ENCODE assay signal across 8 cellular contexts in the genomic region with DNA sequence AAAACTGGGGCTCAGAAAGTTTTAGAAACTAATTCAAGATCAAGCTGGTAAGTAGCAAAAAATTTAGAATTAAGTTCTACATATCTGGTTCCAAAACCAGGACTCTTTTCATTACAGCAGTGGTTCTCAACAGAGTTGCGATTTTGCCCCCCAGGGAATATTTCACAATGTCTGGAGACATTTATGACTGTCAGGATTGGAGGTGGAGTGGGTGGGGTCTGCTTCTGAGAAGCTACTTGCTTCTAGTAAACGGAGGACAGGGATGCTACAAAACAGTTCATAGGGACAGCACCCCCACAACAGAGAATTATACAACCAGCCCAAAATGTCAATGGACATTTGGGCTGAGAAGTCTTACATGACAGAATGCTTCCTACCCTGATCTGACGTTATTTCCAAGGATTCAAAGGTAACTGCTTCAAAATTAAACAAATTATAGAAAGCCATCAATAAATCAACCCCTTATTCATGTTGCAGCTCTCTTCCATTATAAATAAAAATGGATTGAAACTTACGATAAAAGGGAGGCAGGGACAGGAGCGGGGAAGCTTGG. TPM values are rescaled to one million over a fixed set of nuclear protein-coding genes. Genes with fewer than 3 reads are reported as not detected.
DNase-seq lines count a peak whose midpoint lies in the region; ATAC-seq and TF ChIP-seq lines count a peak whose summit lies in the region.

No MANE protein-coding gene starts in this region.

- POLR2A ChIA-PET in activated B cell treated with CpG ODN at 0.5 μM for 24 hours (lab: Charles Lee) = no interaction called here

- H3K4me3 ChIP-seq in left ventricle myocardium inferior (peak overlapping the region; percentile 90), skeletal muscle cell (ENCODE audit: low read depth, low read length) (peak overlapping the region; percentile 91)

- TF ChIP-seq CTCF in activated B cell treated with CpG ODN at 0.5 μM for 24 hours (IDR thresholded peaks at IDR 0.05) (no peak), left ventricle myocardium inferior (IDR thresholded peaks at IDR 0.05; ENCODE audit: borderline replicate concordance) (no peak)

- no peak for ATAC-seq in activated B cell treated with CpG ODN at 0.5 μM for 24 hours (ENCODE audit: low read depth)
- no peak for ATAC-seq in GM19455 (IDR thresholded peaks at IDR 0.05; ENCODE audit: unreplicated experiment)
- ATAC-seq in HG03196 (IDR thresholded peaks at IDR 0.05; ENCODE audit: unreplicated experiment) = no peak

- H3K4me1 ChIP-seq in left ventricle myocardium inferior = peaks cover 29% of the 10 kb centered on the region

- no peaks in the 10 kb centered on the region for H3K9me3 ChIP-seq in left ventricle myocardium inferior (replicated peaks)

- intact Hi-C loops in activated B cell treated with CpG ODN at 0.5 μM for 24 hours (cut with micrococcal nuclease) (loop anchor here (5.0 to 10.0 kb wide), 3 partner anchors 62 to 1570 kb away; a partner anchor contains a TSS), left ventricle myocardium inferior (cut with micrococcal nuclease) (no loop called here)

- no peaks in the 10 kb centered on the region for H3K9me3 Mint-ChIP-seq in activated B cell treated with CpG ODN at 0.5 μM for 24 hours

- peaks cover 3% of the 10 kb centered on the region for H3K36me3 Mint-ChIP-seq in activated B cell treated with CpG ODN at 0.5 μM for 24 hours (ENCODE audit: low read depth)

- no peak overlapping the region for H3K27ac Mint-ChIP-seq in activated B cell treated with CpG ODN at 0.5 μM for 24 hours

- peak overlapping the region; percentile 94 for H3K4me3 Mint-ChIP-seq in activated B cell treated with CpG ODN at 0.5 μM for 24 hours

- peak overlapping the region; percentile 87 for H3K27ac ChIP-seq in left ventricle myocardium inferior (replicated peaks)

- H3K36me3 ChIP-seq in left ventricle myocardium inferior = no peaks in the 10 kb centered on the region

- DNase-seq in NOMO-1 treated with DMSO at 0.1 percent for 48 hours (lab: John Stamatoyannopoulos, UW; ENCODE audit: unreplicated experiment) (peak; percentile 10), NOMO-1 treated with dmso at 0.1 percent for 144 hours (lab: John Stamatoyannopoulos, UW; ENCODE audit: unreplicated experiment) (no peak), activated B cell treated with CpG ODN at 0.5 μM for 24 hours (no peak), left ventricle myocardium inferior (no peak), skeletal muscle cell (ENCODE audit: low read depth) (no peak)
- no peak for DNase-seq in stimulated activated CD4-positive, alpha-beta T cell treated with anti-CD3 and anti-CD28 coated beads, Interleukin-4, amount 100 ng/mL, for 1 hour

- CTCF ChIA-PET in activated B cell treated with CpG ODN at 0.5 μM for 24 hours (lab: Charles Lee) = interaction anchor here (1.4 kb wide), 1 partner anchor 194 kb away, joined by 3 read pairs; no protein-coding TSS in a partner anchor

- peaks cover 1% of the 10 kb centered on the region for H3K27me3 Mint-ChIP-seq in activated B cell treated with CpG ODN at 0.5 μM for 24 hours

- H3K27me3 ChIP-seq in left ventricle myocardium inferior (ENCODE audit: low read depth) = no peaks in the 10 kb centered on the region

- H3K4me1 Mint-ChIP-seq in activated B cell treated with CpG ODN at 0.5 μM for 24 hours = peaks cover 15% of the 10 kb centered on the region

RNA-seq across cellular contexts. Expression of a gene that starts 0.7 kb away (rescaled TPM):
- total RNA-seq in activated B cell treated with CpG ODN at 0.5 μM for 24 hours = 1.4 and 1.6 TPM in 2 replicates
- 8.5 TPM for total RNA-seq in left ventricle myocardium inferior
